ENCODE assay signal across 27 cellular contexts in the genomic region with DNA sequence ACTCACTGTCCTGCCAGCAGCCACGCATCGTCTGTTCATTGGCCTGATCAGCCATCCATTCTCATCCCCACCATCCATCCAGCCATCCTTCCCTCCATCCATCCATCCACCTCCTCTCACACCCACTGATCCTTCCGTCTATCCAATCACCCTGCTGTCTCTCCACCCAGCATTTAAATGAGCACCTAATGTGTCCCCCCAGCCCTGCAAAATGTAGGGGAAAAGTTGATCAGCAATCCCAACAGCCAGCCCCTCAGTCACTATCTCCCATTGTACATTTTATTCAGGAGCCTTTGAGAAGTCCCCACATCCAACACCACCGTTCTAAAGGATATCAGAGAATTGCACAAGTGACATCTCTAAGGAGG. TPM values are rescaled to one million over a fixed set of nuclear protein-coding genes. Genes with fewer than 3 reads are reported as not detected.
"Had no signal": no experiment of that assay in that cellular context is flagged by ENCODE, and none has a peak within 500 bp of the region (broad histone marks: within the 10 kb centered on the region; RNA-seq: fewer than 3 reads in every experiment).

No MANE protein-coding gene starts in this region.

- H3K27me3 ChIP-seq: brain microvascular endothelial cell, dorsolateral prefrontal cortex had no signal

- H3K36me3 Mint-ChIP-seq: activated naive CD4-positive, alpha-beta T cell treated with anti-CD3 and anti-CD28 coated beads, Interleukin-2, amount 10 ng/mL, durations not matched to agents 7 days and 5 days; activated naive CD8-positive, alpha-beta T cell; T-cell had no signal

- H3K27ac Mint-ChIP-seq: activated B cell treated with CpG ODN at 0.5 μM for 24 hours; activated CD8-positive, alpha-beta T cell treated with anti-CD3 and anti-CD28 coated beads for 36 hours; activated naive CD4-positive, alpha-beta T cell treated with anti-CD3 and anti-CD28 coated beads, Interleukin-2, amount 10 ng/mL, durations not matched to agents 7 days and 5 days; activated naive CD8-positive, alpha-beta T cell; activated T-helper 17 cell treated with anti-CD3 and anti-CD28 coated beads, Interleukin-2, amount 50 U/mL, for 72 hours; dendritic cell treated with granulocyte-macrophage colony-stimulating factor and Interleukin-4, amounts not matched to agents 40 ng/mL and 50 ng/mL, for 4 days; endodermal cell; T-cell; T-helper 1 cell treated with Interleukin-12 subunit alpha and Interleukin-12 subunit beta and Interleukin-4 antibody, amounts not matched to agents 30 μg/mL and 1 μg/mL, for 36 hours; T-helper 2 cell treated with Interferon-gamma antibody and Interleukin-4, amounts not matched to agents 5 μg/mL and 100 μg/mL, for 36 hours had no signal

- H3K4me1 Mint-ChIP-seq: activated B cell treated with CpG ODN at 0.5 μM for 24 hours; activated T-helper 17 cell treated with anti-CD3 and anti-CD28 coated beads, Interleukin-2, amount 50 U/mL, for 72 hours; central memory CD8-positive, alpha-beta T cell; endodermal cell had no signal

- H3K27ac ChIP-seq: brain microvascular endothelial cell, coronary artery, dorsolateral prefrontal cortex, WERI-Rb-1 had no signal

- H3K36me3 ChIP-seq: brain microvascular endothelial cell, WERI-Rb-1 had no signal

- H3K27me3 Mint-ChIP-seq: dendritic cell treated with granulocyte-macrophage colony-stimulating factor and Interleukin-4, amounts not matched to agents 40 ng/mL and 50 ng/mL, for 4 days had no signal

- H3K9me3 Mint-ChIP-seq: activated B cell treated with CpG ODN at 0.5 μM for 24 hours; activated T-cell treated with anti-CD3 and anti-CD28 coated beads, Interleukin-2, amount 50 U/mL, for 4 hours; activated T-helper 17 cell treated with anti-CD3 and anti-CD28 coated beads, Interleukin-2, amount 50 U/mL, for 72 hours; central memory CD8-positive, alpha-beta T cell; dendritic cell treated with granulocyte-macrophage colony-stimulating factor and Interleukin-4, amounts not matched to agents 40 ng/mL and 50 ng/mL, for 4 days; endodermal cell; T-cell had no signal

- H3K4me3 Mint-ChIP-seq: activated B cell treated with CpG ODN at 0.5 μM for 24 hours; activated CD8-positive, alpha-beta T cell treated with anti-CD3 and anti-CD28 coated beads for 36 hours; activated naive CD4-positive, alpha-beta T cell treated with anti-CD3 and anti-CD28 coated beads, Interleukin-2, amount 10 ng/mL, durations not matched to agents 7 days and 5 days; activated naive CD8-positive, alpha-beta T cell; activated T-cell treated with anti-CD3 and anti-CD28 coated beads, Interleukin-2, amount 50 U/mL, for 4 hours; activated T-helper 17 cell treated with anti-CD3 and anti-CD28 coated beads, Interleukin-2, amount 50 U/mL, for 72 hours; central memory CD8-positive, alpha-beta T cell; dendritic cell treated with granulocyte-macrophage colony-stimulating factor and Interleukin-4, amounts not matched to agents 40 ng/mL and 50 ng/mL, for 4 days; endodermal cell; T-cell; T-helper 1 cell treated with Interleukin-12 subunit alpha and Interleukin-12 subunit beta and Interleukin-4 antibody, amounts not matched to agents 30 μg/mL and 1 μg/mL, for 36 hours; T-helper 2 cell treated with Interferon-gamma antibody and Interleukin-4, amounts not matched to agents 5 μg/mL and 100 μg/mL, for 36 hours had no signal

- ATAC-seq: activated CD4-positive, CD25-positive, alpha-beta regulatory T cell treated with anti-CD3 and anti-CD28 coated beads, Interleukin-2, amount 50 U/mL, for 24 hours; activated CD8-positive, alpha-beta T cell treated with anti-CD3 and anti-CD28 coated beads for 36 hours; activated T-cell treated with anti-CD3 and anti-CD28 coated beads, Interleukin-2, amount 50 U/mL, for 4 hours; activated T-helper 17 cell treated with anti-CD3 and anti-CD28 coated beads, Interleukin-2, amount 50 U/mL, for 72 hours; T-cell had no signal

- H3K4me3 ChIP-seq: coronary artery, dorsolateral prefrontal cortex had no signal

- DNase-seq: activated B cell treated with CpG ODN at 0.5 μM for 24 hours; activated CD4-positive, alpha-beta T cell treated with anti-CD3 and anti-CD28 coated beads for 48 hours; activated CD4-positive, alpha-beta T cell treated with anti-CD3 and anti-CD28 coated beads, Interleukin-2, amount 50 U/mL, for 1 hour; activated CD4-positive, alpha-beta T cell treated with anti-CD3 and anti-CD28 coated beads, Interleukin-2, amount 50 U/mL, for 48 hours; activated CD8-positive, alpha-beta memory T cell treated with anti-CD3 and anti-CD28 coated beads for 24 hours; activated CD8-positive, alpha-beta T cell treated with anti-CD3 and anti-CD28 coated beads for 36 hours; activated effector memory CD4-positive, alpha-beta T cell treated with Interleukin-2 at 50 U/mL for 16 hours; activated naive CD4-positive, alpha-beta T cell treated with anti-CD3 and anti-CD28 coated beads, Interleukin-2, amount 10 ng/mL, durations not matched to agents 7 days and 5 days; activated T-cell treated with anti-CD3 and anti-CD28 coated beads, Interleukin-2, amount 50 U/mL, for 4 hours; amniotic stem cell; anterior cingulate cortex; brain microvascular endothelial cell; dorsolateral prefrontal cortex; effector memory CD4-positive, alpha-beta T cell; endodermal cell; foreskin fibroblast; T-cell; T1000; WERI-Rb-1 had no signal

RNA-seq across cellular contexts. Expression of a gene that starts 45.6 kb away (rescaled TPM):
- total RNA-seq: activated B cell treated with CpG ODN at 0.5 μM for 24 hours; activated CD8-positive, alpha-beta T cell treated with anti-CD3 and anti-CD28 coated beads for 36 hours; activated T-cell treated with anti-CD3 and anti-CD28 coated beads, Interleukin-2, amount 50 U/mL, for 4 hours; T-cell had no signal
